ENCODE assay signal across 8 cellular contexts in genomic region chr14:101120636-101121398, GRCh38.
A peak's percentile ranks its signal among the peaks of the same experiment; 100 is the strongest.
DNase-seq lines count a peak whose midpoint lies in the region; ATAC-seq and TF ChIP-seq lines count a peak whose summit lies in the region.

No MANE protein-coding gene starts in this region.

- no peak for TF ChIP-seq CTCF in lower lobe of right lung (IDR thresholded peaks at IDR 0.05)

- H3K9me3 ChIP-seq in lower lobe of right lung = no peaks in the 10 kb centered on the region

- peaks cover 5% of the 10 kb centered on the region for H3K4me1 ChIP-seq in lower lobe of right lung

- H3K27me3 ChIP-seq in lower lobe of right lung (ENCODE audit: low read depth) = no peaks in the 10 kb centered on the region

- no peaks in the 10 kb centered on the region for H3K9me3 Mint-ChIP-seq in activated CD8-positive, alpha-beta memory T cell treated with anti-CD3 and anti-CD28 coated beads, Interleukin-2, amount 10 ng/mL, durations not matched to agents 7 days and 5 days (ENCODE audit: low read depth)

- no peak overlapping the region for H3K27ac Mint-ChIP-seq in activated CD8-positive, alpha-beta memory T cell treated with anti-CD3 and anti-CD28 coated beads, Interleukin-2, amount 10 ng/mL, durations not matched to agents 7 days and 5 days

- intact Hi-C loops in lower lobe of right lung (cut with DNase I) = no loop called here

- H3K36me3 Mint-ChIP-seq in activated CD8-positive, alpha-beta memory T cell treated with anti-CD3 and anti-CD28 coated beads, Interleukin-2, amount 10 ng/mL, durations not matched to agents 7 days and 5 days = no peaks in the 10 kb centered on the region

- H3K36me3 ChIP-seq in lower lobe of right lung = no peaks in the 10 kb centered on the region

- peaks cover 18% of the 10 kb centered on the region for H3K27me3 Mint-ChIP-seq in activated CD8-positive, alpha-beta memory T cell treated with anti-CD3 and anti-CD28 coated beads, Interleukin-2, amount 10 ng/mL, durations not matched to agents 7 days and 5 days

- CTCF ChIA-PET in activated CD8-positive, alpha-beta memory T cell treated with anti-CD3 and anti-CD28 coated beads, Interleukin-2, amount 10 ng/mL, durations not matched to agents 7 days and 5 days (lab: Charles Lee) = interaction anchor here (1.2 kb wide), 1 partner anchor 479 kb away, joined by 3 read pairs; no protein-coding TSS in a partner anchor

- H3K4me1 Mint-ChIP-seq in activated CD8-positive, alpha-beta memory T cell treated with anti-CD3 and anti-CD28 coated beads, Interleukin-2, amount 10 ng/mL, durations not matched to agents 7 days and 5 days = peaks cover 11% of the 10 kb centered on the region

- H3K4me3 ChIP-seq in lower lobe of right lung = peak overlapping the region; percentile 47

- DNase-seq in stimulated activated CD4-positive, alpha-beta T cell treated with anti-CD3 and anti-CD28 coated beads, Interleukin-1b, Interleukin-23, amount 100 ng/mL, for 48 hours = peak; percentile 16
- DNase-seq in stimulated activated CD4-positive, alpha-beta T cell treated with anti-CD3 and anti-CD28 coated beads, Interleukin-2, amount 100 ng/mL, for 48 hours = no peak
- DNase-seq in activated CD8-positive, alpha-beta memory T cell treated with anti-CD3 and anti-CD28 coated beads, Interleukin-2, amount 10 ng/mL, durations not matched to agents 7 days and 5 days = peak; percentile 43
- peak; percentile 81 for DNase-seq in lower lobe of right lung
- peak; percentile 42 for DNase-seq in ureter (ENCODE audit: low spot score)
- DNase-seq in COLO829 (ENCODE audit: low spot score) = no peak

- H3K27ac ChIP-seq in lower lobe of right lung = peak overlapping the region; percentile 78

- peak; percentile 39 for ATAC-seq in activated CD8-positive, alpha-beta memory T cell treated with anti-CD3 and anti-CD28 coated beads, Interleukin-2, amount 10 ng/mL, durations not matched to agents 7 days and 5 days
- ATAC-seq in lower lobe of right lung (peak; percentile 89 to 91), HG03342 (IDR thresholded peaks at IDR 0.05; ENCODE audit: unreplicated experiment) (no peak), GM18517 (IDR thresholded peaks at IDR 0.05; ENCODE audit: unreplicated experiment) (no peak)

- H3K4me3 Mint-ChIP-seq in activated CD8-positive, alpha-beta memory T cell treated with anti-CD3 and anti-CD28 coated beads, Interleukin-2, amount 10 ng/mL, durations not matched to agents 7 days and 5 days = no peak overlapping the region

Comparison
In these comparisons a context has a peak if more than half of its experiments do, and no peak if none do; other contexts are left out.
1. DNase-seq: peak in stimulated activated CD4-positive, alpha-beta T cell treated with anti-CD3 and anti-CD28 coated beads, Interleukin-1b, Interleukin-23, amount 100 ng/mL, for 48 hours (single experiment), activated CD8-positive, alpha-beta memory T cell treated with anti-CD3 and anti-CD28 coated beads, Interleukin-2, amount 10 ng/mL, durations not matched to agents 7 days and 5 days (single experiment), lower lobe of right lung (single experiment) and ureter (single experiment); none in stimulated activated CD4-positive, alpha-beta T cell treated with anti-CD3 and anti-CD28 coated beads, Interleukin-2, amount 100 ng/mL, for 48 hours (0 of 2) and COLO829 (single experiment).
2. ATAC-seq: peak in activated CD8-positive, alpha-beta memory T cell treated with anti-CD3 and anti-CD28 coated beads, Interleukin-2, amount 10 ng/mL, durations not matched to agents 7 days and 5 days (single experiment) and lower lobe of right lung (2 of 2); none in HG03342 (single experiment) and GM18517 (single experiment).